11 cellular contexts compared by ENCODE assay signal in the genomic region with DNA sequence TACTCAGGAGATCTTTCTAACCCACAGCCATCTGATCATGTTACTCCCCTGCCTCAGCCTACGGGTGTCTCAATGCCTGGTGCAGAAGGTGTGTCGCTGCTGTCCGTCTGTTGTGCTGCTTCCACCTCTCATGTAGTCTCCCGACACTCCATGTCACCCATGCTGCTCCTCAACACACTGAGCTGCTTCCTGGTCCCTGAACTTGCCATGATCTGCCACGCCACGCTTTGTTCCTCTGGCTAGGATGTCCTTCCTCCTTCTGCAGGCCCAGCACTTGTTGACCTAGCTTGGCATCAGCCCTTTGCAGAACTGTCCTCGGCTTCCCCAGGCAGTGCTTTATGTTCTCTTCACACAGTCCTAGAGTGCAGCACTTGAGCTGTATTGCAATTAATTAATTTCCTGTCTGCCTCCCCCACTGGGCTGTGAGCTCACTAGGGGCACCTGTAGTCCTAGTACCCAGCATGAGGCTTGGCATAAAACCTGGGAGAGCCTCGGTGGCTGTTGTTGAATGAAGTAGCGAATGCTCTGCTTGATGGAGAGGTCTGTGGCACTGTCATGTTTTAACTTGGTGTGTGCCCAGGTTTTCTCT. TPM values are rescaled to one million over a fixed set of nuclear protein-coding genes. Genes with fewer than 3 reads are reported as not detected.
DNase-seq lines count a peak whose midpoint lies in the region; ATAC-seq and TF ChIP-seq lines count a peak whose summit lies in the region.
"Had no signal": no experiment of that assay in that cellular context is flagged by ENCODE, and none has a peak within 500 bp of the region (broad histone marks: within the 10 kb centered on the region; RNA-seq: fewer than 3 reads in every experiment).

No MANE protein-coding gene starts in this region.

- H3K27ac ChIP-seq in right atrium auricular region (no peak overlapping the region), lower lobe of right lung (no peak overlapping the region), uterus (peak overlapping the region; percentile 3 to 31)
- H3K27ac ChIP-seq: BLaER1 treated with 17β-estradiol and CSF1 and Interleukin-3, amounts not matched to agents 10 nM and 100 nM had no signal

- POLR2A ChIA-PET in T-cell (lab: Charles Lee) = interaction anchor here in 1 of 2 donors (1.7 kb wide), 1 partner anchor 16 kb away, joined by 6 read pairs; no protein-coding TSS in a partner anchor

- CTCF ChIA-PET in T-cell (lab: Charles Lee) = interaction anchor here in 1 of 2 donors (0.6 to 1.2 kb wide), 2 partner anchors 10 to 1980 kb away, joined by 4 to 5 read pairs; no protein-coding TSS in a partner anchor

- H3K4me3 ChIP-seq in right atrium auricular region (no peak overlapping the region), lower lobe of right lung (no peak overlapping the region), uterus (no peak overlapping the region)
- H3K4me3 ChIP-seq: BLaER1 treated with 17β-estradiol and CSF1 and Interleukin-3, amounts not matched to agents 10 nM and 100 nM had no signal

- TF ChIP-seq CTCF in right atrium auricular region (IDR thresholded peaks at IDR 0.05) (no peak), lower lobe of right lung (IDR thresholded peaks at IDR 0.05) (no peak), uterus (IDR thresholded peaks at IDR 0.05) (no peak)

- DNase-seq in Right ventricle myocardium superior = no peak
- no peak for DNase-seq in right atrium auricular region (ENCODE audit: low spot score)
- no peak for DNase-seq in T-cell
- no peak for DNase-seq in lower lobe of right lung
- no peak for DNase-seq in uterus
- DNase-seq in NCI-H526 (lab: John Stamatoyannopoulos, UW) = no peak
- no peak for DNase-seq in NCI-H748 (lab: John Stamatoyannopoulos, UW; ENCODE audit: unreplicated experiment)
- DNase-seq: NCI-H146 had no signal

- no peaks in the 10 kb centered on the region for H3K27me3 Mint-ChIP-seq in T-cell
- H3K27me3 Mint-ChIP-seq: natural killer cell treated with Interleukin-12 subunit alpha and Interleukin-12 subunit beta and Interleukin-15 and Interleukin-18, amount 100 ng/mL, for 72 hours had no signal

- H3K36me3 Mint-ChIP-seq in T-cell = peaks cover 51% of the 10 kb centered on the region

- H3K36me3 ChIP-seq in right atrium auricular region (peaks cover 23% of the 10 kb centered on the region), lower lobe of right lung (peaks cover 51% of the 10 kb centered on the region), uterus (no peaks in the 10 kb centered on the region)

- H3K4me1 Mint-ChIP-seq in T-cell = peaks cover 48 to 59% (median 51%) of the 10 kb centered on the region in 3 donors

- intact Hi-C loops in Right ventricle myocardium superior (cut with DNase I) = no loop called here
- intact Hi-C loops in lower lobe of right lung (cut with DNase I) = no loop called here
- intact Hi-C loops in uterus (cut with DNase I; ENCODE audit: low total_unique reads) = no loop called here

- no peaks in the 10 kb centered on the region for H3K9me3 ChIP-seq in right atrium auricular region
- H3K9me3 ChIP-seq in lower lobe of right lung = no peaks in the 10 kb centered on the region
- no peaks in the 10 kb centered on the region for H3K9me3 ChIP-seq in uterus
- H3K9me3 ChIP-seq: BLaER1 treated with 17β-estradiol and CSF1 and Interleukin-3, amounts not matched to agents 10 nM and 100 nM had no signal

- TF ChIP-seq POLR2A in uterus (IDR thresholded peaks at IDR 0.05) = no peak

- peak overlapping the region in 1 of 3 donors; percentile 22 for H3K4me3 Mint-ChIP-seq in T-cell
- H3K4me3 Mint-ChIP-seq: natural killer cell treated with Interleukin-12 subunit alpha and Interleukin-12 subunit beta and Interleukin-15 and Interleukin-18, amount 100 ng/mL, for 72 hours had no signal

- H3K9me3 Mint-ChIP-seq in T-cell = no peaks in the 10 kb centered on the region
- H3K9me3 Mint-ChIP-seq: natural killer cell treated with Interleukin-12 subunit alpha and Interleukin-12 subunit beta and Interleukin-15 and Interleukin-18, amount 100 ng/mL, for 72 hours had no signal

- H3K4me1 ChIP-seq in right atrium auricular region = peaks cover 0 to 51% of the 10 kb centered on the region in 2 donors
- H3K4me1 ChIP-seq in lower lobe of right lung = peaks cover 50% of the 10 kb centered on the region
- no peaks in the 10 kb centered on the region for H3K4me1 ChIP-seq in uterus

- ATAC-seq in Right ventricle myocardium superior (ENCODE audit: poor library complexity) (peak; percentile 27), T-cell (replicated peaks in 1 of 4) (no peak), lower lobe of right lung (peak; percentile 23 to 50), GM21723 (IDR thresholded peaks at IDR 0.05; ENCODE audit: unreplicated experiment) (no peak)
- ATAC-seq: natural killer cell treated with Interleukin-12 subunit alpha and Interleukin-12 subunit beta and Interleukin-15 and Interleukin-18, amount 100 ng/mL, for 72 hours had no signal

- H3K27ac Mint-ChIP-seq in T-cell = peak overlapping the region; percentile 24 to 47

- H3K27me3 ChIP-seq in right atrium auricular region = no peaks in the 10 kb centered on the region
- no peaks in the 10 kb centered on the region for H3K27me3 ChIP-seq in lower lobe of right lung (ENCODE audit: low read depth)
- H3K27me3 ChIP-seq in uterus = no peaks in the 10 kb centered on the region
- H3K27me3 ChIP-seq: BLaER1 treated with 17β-estradiol and CSF1 and Interleukin-3, amounts not matched to agents 10 nM and 100 nM had no signal

RNA-seq across cellular contexts. Expression of a gene that starts 9.5 kb away (rescaled TPM):
- total RNA-seq in Right ventricle myocardium superior (30.6 TPM), right atrium auricular region (10 to 100 TPM; 23.2 to 32.2 TPM), T-cell (100 to 1,000 TPM in 2 of 5 donors, 10 to 100 TPM in 3; 79.1 to 229 (median 83.3) TPM), lower lobe of right lung (66.7 TPM), uterus (10 to 100 TPM; 16.2 to 71.5 (median 56.1) TPM)

RNA-seq across cellular contexts. Expression of a gene that starts 14.5 kb away (rescaled TPM):
- total RNA-seq in Right ventricle myocardium superior (17.2 TPM), right atrium auricular region (10 to 100 TPM; 20.0 to 37.3 TPM), T-cell (100 to 1,000 TPM in 2 of 5 donors, 10 to 100 TPM in 3; 78.4 to 164 (median 83.5) TPM), lower lobe of right lung (44.7 TPM), uterus (10 to 100 TPM; 24.4 to 57.9 (median 40.2) TPM)

RNA-seq across cellular contexts. Expression of a gene that starts 33.5 kb away (rescaled TPM):
- total RNA-seq in Right ventricle myocardium superior (60.9 TPM), right atrium auricular region (10 to 100 TPM; 36.9 to 42.5 TPM), T-cell (10 to 100 TPM; 52.4 to 58.1 (median 53.3) TPM), lower lobe of right lung (42.2 TPM), uterus (10 to 100 TPM; 17.6 to 62.5 (median 48.4) TPM)

RNA-seq across cellular contexts. Expression of a gene that starts 40.5 kb away (rescaled TPM):
- total RNA-seq in Right ventricle myocardium superior = 117 TPM
- 100 to 1,000 TPM; 155 to 252 TPM for total RNA-seq in right atrium auricular region
- total RNA-seq in T-cell = 1,000 to 10,000 TPM in 2 of 5 donors, 100 to 1,000 TPM in 3; 526 to 1,075 (median 979) TPM
- 209 TPM for total RNA-seq in lower lobe of right lung
- total RNA-seq in uterus = 100 to 1,000 TPM; 118 to 285 (median 175) TPM

RNA-seq across cellular contexts. Expression of a gene that starts 58.8 kb away (rescaled TPM):
- total RNA-seq in Right ventricle myocardium superior (38.3 TPM), right atrium auricular region (10 to 100 TPM; 23.0 to 27.9 TPM), T-cell (10 to 100 TPM; 10.3 to 32.0 (median 27.8) TPM), lower lobe of right lung (30.8 TPM), uterus (10 to 100 TPM; 10.5 to 42.8 (median 28.6) TPM)

Comparison
In these comparisons a context has a peak if more than half of its experiments do, and no peak if none do; other contexts are left out.
1. ATAC-seq: peak in Right ventricle myocardium superior (single experiment) and lower lobe of right lung (2 of 2); none in T-cell (0 of 4) and GM21723 (single experiment).
2. H3K27ac ChIP-seq: peak in uterus (2 of 2); none in right atrium auricular region (0 of 2) and lower lobe of right lung (single experiment).